ENCODE assay signal across 7 cellular contexts in genomic region chr14:49999216-49999761, GRCh38.
DNase-seq lines count a peak whose midpoint lies in the region; ATAC-seq, FAIRE-seq and TF ChIP-seq lines count a peak whose summit lies in the region.

No MANE protein-coding gene starts in this region.

- FAIRE-seq in RCC 7860 (lab: Jason Lieb, UNC) = peak; percentile 45

- TF ChIP-seq CTCF in foreskin fibroblast (IDR thresholded peaks at IDR 0.05; ENCODE audit: low read depth, low read length) (no peak), psoas muscle (IDR thresholded peaks at IDR 0.05) (no peak)

- peaks cover 55% of the 10 kb centered on the region for H3K4me1 ChIP-seq in psoas muscle

- WGBS in psoas muscle, 3 donors = 15 to 42% (median 32%) methylated on average over 4 of the region's 4 CpGs

- H3K9me3 ChIP-seq in psoas muscle = no peaks in the 10 kb centered on the region

- intact Hi-C loops in psoas muscle (cut with DNase I) = no loop called here

- H3K36me3 ChIP-seq in psoas muscle (ENCODE audit: insufficient read depth in 1 of 2, low read depth in 1 of 2) = no peaks in the 10 kb centered on the region

- peak; percentile 55 for ATAC-seq in GM18873 (IDR thresholded peaks at IDR 0.05; ENCODE audit: low FRiP score, unreplicated experiment)
- peak; percentile 42 for ATAC-seq in HG03025 (IDR thresholded peaks at IDR 0.05; ENCODE audit: low FRiP score, unreplicated experiment)
- peak; percentile 35 to 57 (median 54) for ATAC-seq in psoas muscle

- H3K27ac ChIP-seq in psoas muscle = peak overlapping the region; percentile 94

- no peaks in the 10 kb centered on the region for H3K27me3 ChIP-seq in psoas muscle (ENCODE audit: insufficient read depth in 3 of 3, low read length in 2 of 3)

- DNase-seq in RCC 7860 (ENCODE audit: low spot score) (peak; percentile 83), activated T-helper 1 cell treated with Interleukin-2 at 50 U/mL for 16 hours (ENCODE audit: low read depth) (peak; percentile 62), foreskin fibroblast (peak; percentile 92 to 93), psoas muscle (peak; percentile 88 to 90), NCI-H2171 (lab: John Stamatoyannopoulos, UW) (no peak)

- H3K4me3 ChIP-seq in foreskin fibroblast (ENCODE audit: low read depth in 1 of 2, low read length in 2 of 2) = no peak overlapping the region
- no peak overlapping the region for H3K4me3 ChIP-seq in psoas muscle
